Comparison of ENCODE assay signal across 25 cellular contexts in the genomic region with DNA sequence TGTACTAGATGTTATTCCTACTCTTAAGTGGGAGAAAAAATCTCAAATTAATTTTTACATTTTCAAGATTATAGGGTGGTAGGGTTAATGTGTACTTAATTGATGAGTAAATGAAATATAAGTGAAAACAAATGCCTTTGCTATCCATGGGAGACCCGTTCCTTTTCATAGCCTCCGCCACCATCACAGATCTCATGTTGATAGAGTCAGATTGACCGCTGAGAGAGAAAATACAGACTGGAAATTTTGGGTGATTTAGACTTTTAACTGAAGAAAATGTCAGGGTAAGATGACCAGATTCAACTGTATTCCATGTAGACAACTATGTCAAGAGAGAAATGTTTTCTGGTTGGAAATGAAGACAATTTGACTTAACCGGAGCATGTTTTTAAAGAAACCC.
"Had no signal": no experiment of that assay in that cellular context is flagged by ENCODE, and none has a peak within 500 bp of the region (broad histone marks: within the 10 kb centered on the region; RNA-seq: fewer than 3 reads in every experiment).

No MANE protein-coding gene starts in this region.

- H3K36me3 ChIP-seq: left lung, lower lobe of right lung, ovary, right atrium auricular region, right lobe of liver, stomach, thyroid gland, transverse colon, upper lobe of left lung had no signal

- DNase-seq: hippocampal formation; immature natural killer cell; kidney; left lung; lower lobe of right lung; mammary epithelial cell; mesenchymal stem cell; naive B cell; natural killer cell; ovary; right lobe of liver; stimulated activated CD4-positive, alpha-beta T cell treated with anti-CD3 and anti-CD28 coated beads, Interleukin-1b, Interleukin-23, amount 100 ng/mL, for 48 hours; stimulated activated CD4-positive, alpha-beta T cell treated with anti-CD3 and anti-CD28 coated beads, Interleukin-2, amount 100 ng/mL, for 48 hours; stimulated activated CD4-positive, alpha-beta T cell treated with anti-CD3 and anti-CD28 coated beads, Interleukin-4, amount 100 ng/mL, for 4 hours; stimulated activated CD8-positive, alpha-beta memory T cell treated with anti-CD3 and anti-CD28 coated beads, Interleukin-4, amount 100 ng/mL, for 48 hours; stimulated activated naive B cell treated with anti-CD40 and anti-IgM and Interleukin-4, amounts not matched to agents 10 μg/mL and 1 μg/mL and 100 μg/mL, for 72 hours; stimulated activated naive CD8-positive, alpha-beta T cell treated with anti-CD3 and anti-CD28 coated beads, Interleukin-15, Interleukin-2, amounts not matched to agents 100 U/mL and 50 U/mL, for 24 hours; stomach; testis; thyroid gland; upper lobe of left lung had no signal

- H3K27me3 ChIP-seq: left lung, ovary, right atrium auricular region, right lobe of liver, stomach, testis, thyroid gland, transverse colon, upper lobe of left lung had no signal

- H3K27ac Mint-ChIP-seq: immature natural killer cell; natural killer cell; progenitor cell of endocrine pancreas; stimulated activated naive B cell treated with anti-CD40 and anti-IgM and Interleukin-4, amounts not matched to agents 10 μg/mL and 1 μg/mL and 100 μg/mL, for 72 hours had no signal

- H3K4me3 ChIP-seq: left lung, lower lobe of right lung, ovary, right atrium auricular region, right lobe of liver, smooth muscle cell, stomach, testis, thyroid gland, transverse colon, upper lobe of left lung had no signal

- H3K4me3 Mint-ChIP-seq: immature natural killer cell; naive B cell; natural killer cell; stimulated activated naive B cell treated with anti-CD40 and anti-IgM and Interleukin-4, amounts not matched to agents 10 μg/mL and 1 μg/mL and 100 μg/mL, for 72 hours had no signal

- H3K9me3 Mint-ChIP-seq: immature natural killer cell; naive B cell; natural killer cell; stimulated activated naive B cell treated with anti-CD40 and anti-IgM and Interleukin-4, amounts not matched to agents 10 μg/mL and 1 μg/mL and 100 μg/mL, for 72 hours had no signal

- H3K27me3 Mint-ChIP-seq: naive B cell; progenitor cell of endocrine pancreas; stimulated activated naive B cell treated with anti-CD40 and anti-IgM and Interleukin-4, amounts not matched to agents 10 μg/mL and 1 μg/mL and 100 μg/mL, for 72 hours had no signal

- H3K4me1 ChIP-seq: left lung, right lobe of liver, thyroid gland had no signal

- H3K27ac ChIP-seq: left lung, lower lobe of right lung, ovary, right atrium auricular region, right lobe of liver, stomach, testis, thyroid gland, transverse colon, upper lobe of left lung had no signal

- H3K9me3 ChIP-seq: left lung, lower lobe of right lung, ovary, right atrium auricular region, right lobe of liver, stomach, testis, thyroid gland, transverse colon, upper lobe of left lung had no signal

- ATAC-seq: left lung; lower lobe of right lung; natural killer cell; right lobe of liver; stimulated activated naive B cell treated with anti-CD40 and anti-IgM and Interleukin-4, amounts not matched to agents 10 μg/mL and 1 μg/mL and 100 μg/mL, for 72 hours; stimulated activated naive CD8-positive, alpha-beta T cell treated with anti-CD3 and anti-CD28 coated beads, Interleukin-15, Interleukin-2, amounts not matched to agents 100 U/mL and 50 U/mL, for 24 hours had no signal

- H3K36me3 Mint-ChIP-seq: immature natural killer cell; naive B cell; natural killer cell; stimulated activated naive B cell treated with anti-CD40 and anti-IgM and Interleukin-4, amounts not matched to agents 10 μg/mL and 1 μg/mL and 100 μg/mL, for 72 hours had no signal
